ENCODE assay signal across 8 cellular contexts in genomic region chr7:108004220-108005142, GRCh38. TPM values are rescaled to one million over a fixed set of nuclear protein-coding genes. Genes with fewer than 3 reads are reported as not detected.
DNase-seq lines count a peak whose midpoint lies in the region; ATAC-seq and TF ChIP-seq lines count a peak whose summit lies in the region.

No MANE protein-coding gene starts in this region.

- H3K36me3 Mint-ChIP-seq in activated naive CD4-positive, alpha-beta T cell treated with anti-CD3 and anti-CD28 coated beads, Interleukin-2, amount 50 U/mL, for 24 hours = no peaks in the 10 kb centered on the region
- peaks cover 0 to 16% of the 10 kb centered on the region in 2 donors for H3K36me3 Mint-ChIP-seq in activated naive CD4-positive, alpha-beta T cell treated with anti-CD3 and anti-CD28 coated beads, Interleukin-2, amount 50 U/mL, for 72 hours
- H3K36me3 Mint-ChIP-seq in activated naive CD8-positive, alpha-beta T cell = no peaks in the 10 kb centered on the region
- H3K36me3 Mint-ChIP-seq in activated CD8-positive, alpha-beta memory T cell treated with anti-CD3 and anti-CD28 coated beads, Interleukin-2, amount 10 ng/mL, durations not matched to agents 7 days and 5 days = no peaks in the 10 kb centered on the region

- H3K4me1 ChIP-seq in urinary bladder (ENCODE audit: insufficient read depth) = no peaks in the 10 kb centered on the region

- H3K4me3 ChIP-seq in urinary bladder (ENCODE audit: low read depth, low read length) (no peak overlapping the region), WERI-Rb-1 (ENCODE audit: low read depth, low read length) (no peak overlapping the region)

- H3K27me3 Mint-ChIP-seq in activated naive CD4-positive, alpha-beta T cell treated with anti-CD3 and anti-CD28 coated beads, Interleukin-2, amount 50 U/mL, for 24 hours = peaks cover 42% of the 10 kb centered on the region
- H3K27me3 Mint-ChIP-seq in activated naive CD8-positive, alpha-beta T cell = peaks cover 38% of the 10 kb centered on the region
- H3K27me3 Mint-ChIP-seq in activated CD8-positive, alpha-beta memory T cell treated with anti-CD3 and anti-CD28 coated beads, Interleukin-2, amount 10 ng/mL, durations not matched to agents 7 days and 5 days = peaks cover 72% of the 10 kb centered on the region

- no peak for TF ChIP-seq CTCF in WERI-Rb-1 (IDR thresholded peaks at IDR 0.05; ENCODE audit: low read depth, low read length)

- CTCF ChIA-PET in activated CD8-positive, alpha-beta memory T cell treated with anti-CD3 and anti-CD28 coated beads, Interleukin-2, amount 10 ng/mL, durations not matched to agents 7 days and 5 days (lab: Charles Lee) = no interaction called here

- no peak for ATAC-seq in activated naive CD4-positive, alpha-beta T cell treated with anti-CD3 and anti-CD28 coated beads, Interleukin-2, amount 50 U/mL, for 72 hours
- peak; percentile 25 for ATAC-seq in left colon
- no peak for ATAC-seq in activated CD8-positive, alpha-beta memory T cell treated with anti-CD3 and anti-CD28 coated beads, Interleukin-2, amount 10 ng/mL, durations not matched to agents 7 days and 5 days

- H3K27me3 ChIP-seq in WERI-Rb-1 (ENCODE audit: insufficient read depth, low read depth, severe bottlenecking) = no peaks in the 10 kb centered on the region

- H3K27ac ChIP-seq in urinary bladder (ENCODE audit: low read depth) (peak overlapping the region; percentile 14), WERI-Rb-1 (no peak overlapping the region)

- WGBS in urinary bladder = 61% methylated on average over 13 of the region's 13 CpGs

- H3K36me3 ChIP-seq in urinary bladder (ENCODE audit: insufficient read depth) (no peaks in the 10 kb centered on the region), WERI-Rb-1 (peaks cover 14% of the 10 kb centered on the region)

- peaks cover 2% of the 10 kb centered on the region for H3K9me3 ChIP-seq in WERI-Rb-1 (ENCODE audit: severe bottlenecking)

- no peak for DNase-seq in activated naive CD4-positive, alpha-beta T cell treated with anti-CD3 and anti-CD28 coated beads, Interleukin-2, amount 50 U/mL, for 72 hours (ENCODE audit: low spot score in 2 of 2)
- peak in 1 of 2 donors; percentile 28 for DNase-seq in left colon
- no peak for DNase-seq in WERI-Rb-1
- DNase-seq in head of caudate nucleus = no peak
- no peak for DNase-seq in activated CD8-positive, alpha-beta memory T cell treated with anti-CD3 and anti-CD28 coated beads, Interleukin-2, amount 10 ng/mL, durations not matched to agents 7 days and 5 days

- intact Hi-C loops in left colon (cut with DNase I, micrococcal nuclease) (loop anchor here in 1 of 2 donors (5.0 kb wide), 1 partner anchor 67 kb away; no protein-coding TSS in a partner anchor), head of caudate nucleus (cut with DNase I) (no loop called here)

- H3K9me3 Mint-ChIP-seq in activated naive CD4-positive, alpha-beta T cell treated with anti-CD3 and anti-CD28 coated beads, Interleukin-2, amount 50 U/mL, for 24 hours = no peaks in the 10 kb centered on the region
- H3K9me3 Mint-ChIP-seq in activated naive CD4-positive, alpha-beta T cell treated with anti-CD3 and anti-CD28 coated beads, Interleukin-2, amount 50 U/mL, for 72 hours = no peaks in the 10 kb centered on the region
- H3K9me3 Mint-ChIP-seq in activated naive CD8-positive, alpha-beta T cell (ENCODE audit: low read depth) = no peaks in the 10 kb centered on the region
- no peaks in the 10 kb centered on the region for H3K9me3 Mint-ChIP-seq in activated CD8-positive, alpha-beta memory T cell treated with anti-CD3 and anti-CD28 coated beads, Interleukin-2, amount 10 ng/mL, durations not matched to agents 7 days and 5 days (ENCODE audit: low read depth)

- peaks cover 18% of the 10 kb centered on the region for H3K4me1 Mint-ChIP-seq in activated naive CD4-positive, alpha-beta T cell treated with anti-CD3 and anti-CD28 coated beads, Interleukin-2, amount 50 U/mL, for 24 hours
- peaks cover 22% of the 10 kb centered on the region for H3K4me1 Mint-ChIP-seq in activated naive CD8-positive, alpha-beta T cell (ENCODE audit: low read depth)
- H3K4me1 Mint-ChIP-seq in activated CD8-positive, alpha-beta memory T cell treated with anti-CD3 and anti-CD28 coated beads, Interleukin-2, amount 10 ng/mL, durations not matched to agents 7 days and 5 days = peaks cover 16% of the 10 kb centered on the region

- peak overlapping the region; percentile 76 for H3K4me3 Mint-ChIP-seq in activated naive CD4-positive, alpha-beta T cell treated with anti-CD3 and anti-CD28 coated beads, Interleukin-2, amount 50 U/mL, for 24 hours
- peak overlapping the region; percentile 71 for H3K4me3 Mint-ChIP-seq in activated naive CD8-positive, alpha-beta T cell
- no peak overlapping the region for H3K4me3 Mint-ChIP-seq in activated CD8-positive, alpha-beta memory T cell treated with anti-CD3 and anti-CD28 coated beads, Interleukin-2, amount 10 ng/mL, durations not matched to agents 7 days and 5 days

- no peak overlapping the region for H3K27ac Mint-ChIP-seq in activated naive CD4-positive, alpha-beta T cell treated with anti-CD3 and anti-CD28 coated beads, Interleukin-2, amount 50 U/mL, for 24 hours
- H3K27ac Mint-ChIP-seq in activated naive CD4-positive, alpha-beta T cell treated with anti-CD3 and anti-CD28 coated beads, Interleukin-2, amount 50 U/mL, for 72 hours = no peak overlapping the region
- H3K27ac Mint-ChIP-seq in activated naive CD8-positive, alpha-beta T cell = no peak overlapping the region
- H3K27ac Mint-ChIP-seq in activated CD8-positive, alpha-beta memory T cell treated with anti-CD3 and anti-CD28 coated beads, Interleukin-2, amount 10 ng/mL, durations not matched to agents 7 days and 5 days = no peak overlapping the region

RNA-seq across cellular contexts. Expression of gene LAMB1, which starts 1.5 kb away (rescaled TPM):
- total RNA-seq in activated naive CD4-positive, alpha-beta T cell treated with anti-CD3 and anti-CD28 coated beads, Interleukin-2, amount 50 U/mL, for 72 hours = under 1 TPM in 1 of 2 donors, not detected in 1; 0.27 TPM
- total RNA-seq in left colon (100 to 1,000 TPM in 1 of 2 donors, 10 to 100 TPM in 1; 95.9 to 132 TPM), urinary bladder (323 TPM)
- polyA plus RNA-seq in urinary bladder = 233 TPM
- total RNA-seq in activated CD8-positive, alpha-beta memory T cell treated with anti-CD3 and anti-CD28 coated beads, Interleukin-2, amount 10 ng/mL, durations not matched to agents 7 days and 5 days = not detected

Comparison
In these comparisons a context has a peak if more than half of its experiments do, and no peak if none do; other contexts are left out.
1. RNA of gene LAMB1, which starts 1.5 kb away (total RNA-seq): 323 TPM in urinary bladder (single experiment) and 95.9 to 132 TPM in left colon; 0.27 TPM in activated naive CD4-positive, alpha-beta T cell treated with anti-CD3 and anti-CD28 coated beads, Interleukin-2, amount 50 U/mL, for 72 hours and not detected in activated CD8-positive, alpha-beta memory T cell treated with anti-CD3 and anti-CD28 coated beads, Interleukin-2, amount 10 ng/mL, durations not matched to agents 7 days and 5 days; every median in the first group is over 10 times any median in the second.